Comparison of ENCODE assay signal across 17 cellular contexts in the genomic region with DNA sequence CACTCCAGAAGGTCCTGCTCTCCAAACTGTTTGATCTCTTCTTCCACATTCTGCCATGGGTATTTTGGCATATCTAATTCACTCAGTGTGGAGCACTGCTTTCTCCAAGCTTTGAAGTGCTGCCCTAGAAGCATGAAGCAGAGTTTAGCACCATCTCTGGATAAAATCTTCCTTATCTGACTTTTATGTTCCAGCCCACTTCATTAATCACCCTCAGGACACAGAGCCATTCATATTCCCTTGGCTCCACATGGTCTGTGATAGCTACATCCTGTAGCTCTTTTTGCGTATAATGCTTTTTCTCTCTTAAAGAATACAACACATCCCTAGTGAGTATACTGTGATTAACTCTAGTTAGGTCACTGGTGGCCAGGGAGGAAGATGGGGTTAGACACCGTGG. TPM values are rescaled to one million over a fixed set of nuclear protein-coding genes. Genes with fewer than 3 reads are reported as not detected.
A peak's percentile ranks its signal among the peaks of the same experiment; 100 is the strongest.
DNase-seq lines count a peak whose midpoint lies in the region; ATAC-seq, FAIRE-seq and TF ChIP-seq lines count a peak whose summit lies in the region.
"Had no signal": no experiment of that assay in that cellular context is flagged by ENCODE, and none has a peak within 500 bp of the region (broad histone marks: within the 10 kb centered on the region; RNA-seq: fewer than 3 reads in every experiment).

No MANE protein-coding gene starts in this region.

- H3K9me3 Mint-ChIP-seq in nephron: peaks cover 5% of the 10 kb centered on the region

- H3K4me3 Mint-ChIP-seq in nephron: no peak overlapping the region
- H3K4me3 Mint-ChIP-seq: CD14-positive monocyte; CD8-positive, alpha-beta T cell had no signal

- H3K4me3 ChIP-seq in cardiac muscle cell (no peak overlapping the region), left ventricle myocardium inferior (no peak overlapping the region)
- H3K4me3 ChIP-seq: HAP-1 had no signal

- H3K27ac Mint-ChIP-seq in nephron: peak overlapping the region; percentile 72 to 75 (median 73)
- H3K27ac Mint-ChIP-seq: CD14-positive monocyte; CD8-positive, alpha-beta T cell had no signal

- H3K9me3 ChIP-seq in cardiac muscle cell (ENCODE audit: low read depth) (no peaks in the 10 kb centered on the region), left ventricle myocardium inferior (replicated peaks) (no peaks in the 10 kb centered on the region)
- H3K9me3 ChIP-seq: Caco-2, HAP-1 had no signal

- no peaks in the 10 kb centered on the region for H3K27me3 ChIP-seq in cardiac muscle cell
- H3K27me3 ChIP-seq in left ventricle myocardium inferior (ENCODE audit: low read depth): no peaks in the 10 kb centered on the region

- H3K4me1 ChIP-seq in cardiac muscle cell (ENCODE audit: low read depth): peaks cover 6% of the 10 kb centered on the region
- no peaks in the 10 kb centered on the region for H3K4me1 ChIP-seq in left ventricle myocardium inferior
- H3K4me1 ChIP-seq: Caco-2, HAP-1 had no signal

- no peaks in the 10 kb centered on the region for H3K36me3 Mint-ChIP-seq in nephron (ENCODE audit: low read depth)
- H3K36me3 Mint-ChIP-seq: CD14-positive monocyte; CD8-positive, alpha-beta T cell had no signal

- peak in 1 of 2 donors; percentile 6 for DNase-seq in cardiac muscle cell (ENCODE audit: low read depth in 1 of 2, low spot score in 1 of 2)
- no peak for DNase-seq in left ventricle myocardium inferior
- DNase-seq in foreskin melanocyte: peak; percentile 16
- DNase-seq in urothelium cell line (ENCODE audit: low spot score): no peak
- DNase-seq in NCI-H1436 (lab: John Stamatoyannopoulos, UW): no peak
- no peak for DNase-seq in left lobe of liver (ENCODE audit: low spot score)
- DNase-seq: Caco-2; CD8-positive, alpha-beta T cell; GF-D8 had no signal

- no peak for ATAC-seq in HG02642 (IDR thresholded peaks at IDR 0.05; ENCODE audit: poor library complexity, unreplicated experiment)
- no peak for ATAC-seq in left lobe of liver
- ATAC-seq: CD8-positive, alpha-beta T cell had no signal

- H3K4me1 Mint-ChIP-seq in nephron: peaks cover 18% of the 10 kb centered on the region
- H3K4me1 Mint-ChIP-seq: CD14-positive monocyte had no signal

- peak; percentile 27 for FAIRE-seq in urothelium cell line (lab: Jason Lieb, UNC)
- FAIRE-seq: GM19239, H1 had no signal

- no peak for TF ChIP-seq CTCF in cardiac muscle cell (IDR thresholded peaks at IDR 0.05; ENCODE audit: low read depth, low read length)
- no peak for TF ChIP-seq CTCF in left ventricle myocardium inferior (IDR thresholded peaks at IDR 0.05; ENCODE audit: borderline replicate concordance)
- TF ChIP-seq CTCF in nephron (IDR thresholded peaks at IDR 0.05; ENCODE audit: unreplicated experiment in 3 of 3): no peak

- H3K36me3 ChIP-seq in cardiac muscle cell (no peaks in the 10 kb centered on the region), left ventricle myocardium inferior (no peaks in the 10 kb centered on the region)
- H3K36me3 ChIP-seq: HAP-1 had no signal

- peak overlapping the region; percentile 62 for H3K27ac ChIP-seq in cardiac muscle cell
- no peak overlapping the region for H3K27ac ChIP-seq in left ventricle myocardium inferior (replicated peaks)
- H3K27ac ChIP-seq: 22Rv1 had no signal

- intact Hi-C loops in left ventricle myocardium inferior (cut with micrococcal nuclease): no loop called here

- no peaks in the 10 kb centered on the region for H3K27me3 Mint-ChIP-seq in nephron (ENCODE audit: low read depth)

RNA-seq across cellular contexts. Expression of a gene that starts 56.6 kb away (rescaled TPM):
- 19.3 and 23.7 TPM in 2 replicates for total RNA-seq in cardiac muscle cell
- polyA plus RNA-seq in cardiac muscle cell: 13.6 and 19.5 TPM in 2 replicates
- total RNA-seq in left ventricle myocardium inferior: 1.5 TPM
- total RNA-seq in left lobe of liver: 0.68 TPM
- total RNA-seq: A673; CD8-positive, alpha-beta T cell had no signal
- polyA plus RNA-seq: CD14-positive monocyte had no signal
